22 cellular contexts compared by ENCODE assay signal in genomic region chr7:25714013-25714412, GRCh38.
"Had no signal": no experiment of that assay in that cellular context is flagged by ENCODE, and none has a peak within 500 bp of the region (broad histone marks: within the 10 kb centered on the region; RNA-seq: fewer than 3 reads in every experiment).

No MANE protein-coding gene starts in this region.

- H3K9me3 Mint-ChIP-seq: activated naive CD4-positive, alpha-beta T cell treated with anti-CD3 and anti-CD28 coated beads, Interleukin-2, amount 50 U/mL, for 24 hours; activated T-cell treated with anti-CD3 and anti-CD28 coated beads, Interleukin-2, amount 50 U/mL, for 72 hours; neural crest cell; stimulated activated memory B cell treated with anti-CD40 and anti-IgM and Interleukin-4, amounts not matched to agents 10 μg/mL and 1 μg/mL and 100 μg/mL, for 72 hours had no signal

- H3K27ac Mint-ChIP-seq: activated naive CD4-positive, alpha-beta T cell treated with anti-CD3 and anti-CD28 coated beads, Interleukin-2, amount 50 U/mL, for 24 hours; activated T-cell treated with anti-CD3 and anti-CD28 coated beads, Interleukin-2, amount 50 U/mL, for 72 hours; stimulated activated memory B cell treated with anti-CD40 and anti-IgM and Interleukin-4, amounts not matched to agents 10 μg/mL and 1 μg/mL and 100 μg/mL, for 72 hours had no signal

- H3K9me3 ChIP-seq: prostate gland, spleen, vagina had no signal

- H3K4me1 ChIP-seq: foreskin keratinocyte, prostate gland, spleen, vagina had no signal

- H3K27me3 ChIP-seq: spleen, vagina had no signal

- H3K27ac ChIP-seq: foreskin keratinocyte, prostate gland, spleen, vagina had no signal

- FAIRE-seq: bronchial epithelial cell, endothelial cell of umbilical vein, kidney had no signal

- ATAC-seq: activated T-cell treated with anti-CD3 and anti-CD28 coated beads, Interleukin-2, amount 50 U/mL, for 72 hours; foreskin keratinocyte; left lobe of liver; sciatic nerve; stimulated activated memory B cell treated with anti-CD40 and anti-IgM and Interleukin-4, amounts not matched to agents 10 μg/mL and 1 μg/mL and 100 μg/mL, for 72 hours had no signal

- H3K4me3 ChIP-seq: prostate gland, spleen, vagina had no signal

- H3K36me3 Mint-ChIP-seq: activated naive CD4-positive, alpha-beta T cell treated with anti-CD3 and anti-CD28 coated beads, Interleukin-2, amount 50 U/mL, for 24 hours; stimulated activated memory B cell treated with anti-CD40 and anti-IgM and Interleukin-4, amounts not matched to agents 10 μg/mL and 1 μg/mL and 100 μg/mL, for 72 hours had no signal

- H3K4me1 Mint-ChIP-seq: activated naive CD4-positive, alpha-beta T cell treated with anti-CD3 and anti-CD28 coated beads, Interleukin-2, amount 50 U/mL, for 24 hours; stimulated activated memory B cell treated with anti-CD40 and anti-IgM and Interleukin-4, amounts not matched to agents 10 μg/mL and 1 μg/mL and 100 μg/mL, for 72 hours had no signal

- DNase-seq: activated CD4-positive, alpha-beta T cell treated with anti-CD3 and anti-CD28 coated beads, Interleukin-2, amount 50 U/mL, for 4 hours; activated CD4-positive, CD25-positive, alpha-beta regulatory T cell treated with anti-CD3 and anti-CD28 coated beads, Interleukin-2, amount 50 U/mL, for 72 hours; activated gamma-delta T cell; activated T-cell treated with anti-CD3 and anti-CD28 coated beads, Interleukin-2, amount 50 U/mL, for 72 hours; dermis blood vessel endothelial cell; effector memory CD4-positive, alpha-beta T cell; foreskin keratinocyte; kidney; mammary epithelial cell; midbrain; spleen; stimulated activated CD4-positive, alpha-beta T cell treated with anti-CD3 and anti-CD28 coated beads, Interleukin-4, amount 100 ng/mL, for 4 hours; T1000 had no signal

- H3K36me3 ChIP-seq: prostate gland, spleen, vagina had no signal

- H3K4me3 Mint-ChIP-seq: activated naive CD4-positive, alpha-beta T cell treated with anti-CD3 and anti-CD28 coated beads, Interleukin-2, amount 50 U/mL, for 24 hours; activated T-cell treated with anti-CD3 and anti-CD28 coated beads, Interleukin-2, amount 50 U/mL, for 72 hours; neural crest cell; stimulated activated memory B cell treated with anti-CD40 and anti-IgM and Interleukin-4, amounts not matched to agents 10 μg/mL and 1 μg/mL and 100 μg/mL, for 72 hours had no signal
